In genomic region chr11:83151274-83151977, GRCh38 we compare ENCODE assay signal across 1 cellular context.
A peak's percentile ranks its signal among the peaks of the same experiment; 100 is the strongest.
TF ChIP-seq lines count a peak whose summit lies in the region.

No MANE protein-coding gene starts in this region.

TF ChIP-seq in K562, 482 proteins besides CTCF, POLR2A, EP300 and RAD21 (continued from another document and continues in another):
- TF ChIP-seq, protein P1, sequence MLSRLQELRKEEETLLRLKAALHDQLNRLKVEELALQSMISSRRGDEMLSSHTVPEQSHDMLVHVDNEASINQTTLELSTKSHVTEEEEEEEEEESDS (CRISPR knock-in tag; IDR thresholded peaks at IDR 0.05) = no peak
- TF ChIP-seq, protein P2, sequence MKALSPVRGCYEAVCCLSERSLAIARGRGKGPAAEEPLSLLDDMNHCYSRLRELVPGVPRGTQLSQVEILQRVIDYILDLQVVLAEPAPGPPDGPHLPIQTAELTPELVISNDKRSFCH (CRISPR knock-in tag; IDR thresholded peaks at IDR 0.05) = no peak
- TF ChIP-seq, protein P2 (tag; IDR thresholded peaks at IDR 0.05) = no peak
- TF ChIP-seq SNIP1 (IDR thresholded peaks at IDR 0.05; ENCODE audit: low read depth) (no peak), TAF1 (IDR thresholded peaks at IDR 0.05; ENCODE audit: control insufficient read depth, extremely low read depth, insufficient read depth, low read length, severe bottlenecking) (no peak), ATF1 (CRISPR knock-in tag; IDR thresholded peaks at IDR 0.05) (no peak), ATF1 (tag; IDR thresholded peaks at IDR 0.05) (0 out of 2 replicates have a peak, but pooled peaks have one; percentile 19), ZNF668 (CRISPR knock-in tag; IDR thresholded peaks at IDR 0.05) (no peak), SMC3 (conservative IDR thresholded peaks at IDR 0.05; ENCODE audit: insufficient read depth, low read depth, low read length) (no peak), TCF7 (IDR thresholded peaks at IDR 0.05; ENCODE audit: borderline replicate concordance) (no peak), ZNF431 (CRISPR knock-in tag; IDR thresholded peaks at IDR 0.05) (no peak), CTBP1 (IDR thresholded peaks at IDR 0.05; ENCODE audit: borderline replicate concordance) (peak; percentile 73; the same call in 1 of the 2 replicates), CLOCK (CRISPR knock-in tag; IDR thresholded peaks at IDR 0.05; ENCODE audit: borderline replicate concordance) (no peak), EWSR1 (IDR thresholded peaks at IDR 0.05; ENCODE audit: borderline replicate concordance, low read depth, partially characterized antibody) (no peak), REST (CRISPR knock-in tag; IDR thresholded peaks at IDR 0.05; ENCODE audit: low read depth) (no peak), CBX5 (IDR thresholded peaks at IDR 0.05; ENCODE audit: borderline replicate concordance, low read depth) (no peak), THRAP3 (IDR thresholded peaks at IDR 0.05; ENCODE audit: borderline replicate concordance) (no peak), E2F5 (CRISPR knock-in tag; IDR thresholded peaks at IDR 0.05) (no peak), XRCC3 (IDR thresholded peaks at IDR 0.05) (no peak), PTTG1 (tag; IDR thresholded peaks at IDR 0.05; ENCODE audit: low read depth) (no peak), CSDE1 (IDR thresholded peaks at IDR 0.05) (no peak), MLX (CRISPR knock-in tag; conservative IDR thresholded peaks at IDR 0.05) (no peak), MAFF (IDR thresholded peaks at IDR 0.05; ENCODE audit: low read length) (peak; percentile 19; the same call in 1 of the 2 replicates), HDAC6 (IDR thresholded peaks at IDR 0.05; ENCODE audit: low read depth, low read length) (no peak), ELF2 (CRISPR knock-in tag; IDR thresholded peaks at IDR 0.05) (no peak), KDM2B (CRISPR knock-in tag; IDR thresholded peaks at IDR 0.05) (no peak), TEAD4 (IDR thresholded peaks at IDR 0.05; ENCODE audit: low read length) (peak; percentile 60), TEAD4 (CRISPR knock-in tag; IDR thresholded peaks at IDR 0.05; ENCODE audit: borderline replicate concordance) (no peak), E2F4 (CRISPR knock-in tag; IDR thresholded peaks at IDR 0.05; ENCODE audit: low read depth) (no peak), IFI16 (CRISPR knock-in tag; IDR thresholded peaks at IDR 0.05) (no peak), ZFP91 (CRISPR knock-in tag; IDR thresholded peaks at IDR 0.05) (no peak), RCOR1 (IDR thresholded peaks at IDR 0.05; ENCODE audit: borderline replicate concordance in 1 of 2, low read depth in 2 of 2, low read length in 2 of 2) (peak in 1 of 2 experiments; percentile 59; a peak in 1 of 4 replicates)
- TF ChIP-seq, protein P3, sequence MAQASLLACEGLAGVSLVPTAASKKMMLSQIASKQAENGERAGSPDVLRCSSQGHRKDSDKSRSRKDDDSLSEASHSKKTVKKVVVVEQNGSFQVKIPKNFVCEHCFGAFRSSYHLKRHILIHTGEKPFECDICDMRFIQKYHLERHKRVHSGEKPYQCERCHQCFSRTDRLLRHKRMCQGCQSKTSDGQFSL (CRISPR knock-in tag; IDR thresholded peaks at IDR 0.05) = no peak
- TF ChIP-seq, protein P3 (tag; IDR thresholded peaks at IDR 0.05) = no peak
- TF ChIP-seq, protein P4, sequence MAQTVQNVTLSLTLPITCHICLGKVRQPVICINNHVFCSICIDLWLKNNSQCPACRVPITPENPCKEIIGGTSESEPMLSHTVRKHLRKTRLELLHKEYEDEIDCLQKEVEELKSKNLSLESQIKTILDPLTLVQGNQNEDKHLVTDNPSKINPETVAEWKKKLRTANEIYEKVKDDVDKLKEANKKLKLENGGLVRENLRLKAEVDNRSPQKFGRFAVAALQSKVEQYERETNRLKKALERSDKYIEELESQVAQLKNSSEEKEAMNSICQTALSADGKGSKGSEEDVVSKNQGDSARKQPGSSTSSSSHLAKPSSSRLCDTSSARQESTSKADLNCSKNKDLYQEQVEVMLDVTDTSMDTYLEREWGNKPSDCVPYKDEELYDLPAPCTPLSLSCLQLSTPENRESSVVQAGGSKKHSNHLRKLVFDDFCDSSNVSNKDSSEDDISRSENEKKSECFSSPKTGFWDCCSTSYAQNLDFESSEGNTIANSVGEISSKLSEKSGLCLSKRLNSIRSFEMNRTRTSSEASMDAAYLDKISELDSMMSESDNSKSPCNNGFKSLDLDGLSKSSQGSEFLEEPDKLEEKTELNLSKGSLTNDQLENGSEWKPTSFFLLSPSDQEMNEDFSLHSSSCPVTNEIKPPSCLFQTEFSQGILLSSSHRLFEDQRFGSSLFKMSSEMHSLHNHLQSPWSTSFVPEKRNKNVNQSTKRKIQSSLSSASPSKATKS (CRISPR knock-in tag; IDR thresholded peaks at IDR 0.05) = no peak
- TF ChIP-seq, protein P5, sequence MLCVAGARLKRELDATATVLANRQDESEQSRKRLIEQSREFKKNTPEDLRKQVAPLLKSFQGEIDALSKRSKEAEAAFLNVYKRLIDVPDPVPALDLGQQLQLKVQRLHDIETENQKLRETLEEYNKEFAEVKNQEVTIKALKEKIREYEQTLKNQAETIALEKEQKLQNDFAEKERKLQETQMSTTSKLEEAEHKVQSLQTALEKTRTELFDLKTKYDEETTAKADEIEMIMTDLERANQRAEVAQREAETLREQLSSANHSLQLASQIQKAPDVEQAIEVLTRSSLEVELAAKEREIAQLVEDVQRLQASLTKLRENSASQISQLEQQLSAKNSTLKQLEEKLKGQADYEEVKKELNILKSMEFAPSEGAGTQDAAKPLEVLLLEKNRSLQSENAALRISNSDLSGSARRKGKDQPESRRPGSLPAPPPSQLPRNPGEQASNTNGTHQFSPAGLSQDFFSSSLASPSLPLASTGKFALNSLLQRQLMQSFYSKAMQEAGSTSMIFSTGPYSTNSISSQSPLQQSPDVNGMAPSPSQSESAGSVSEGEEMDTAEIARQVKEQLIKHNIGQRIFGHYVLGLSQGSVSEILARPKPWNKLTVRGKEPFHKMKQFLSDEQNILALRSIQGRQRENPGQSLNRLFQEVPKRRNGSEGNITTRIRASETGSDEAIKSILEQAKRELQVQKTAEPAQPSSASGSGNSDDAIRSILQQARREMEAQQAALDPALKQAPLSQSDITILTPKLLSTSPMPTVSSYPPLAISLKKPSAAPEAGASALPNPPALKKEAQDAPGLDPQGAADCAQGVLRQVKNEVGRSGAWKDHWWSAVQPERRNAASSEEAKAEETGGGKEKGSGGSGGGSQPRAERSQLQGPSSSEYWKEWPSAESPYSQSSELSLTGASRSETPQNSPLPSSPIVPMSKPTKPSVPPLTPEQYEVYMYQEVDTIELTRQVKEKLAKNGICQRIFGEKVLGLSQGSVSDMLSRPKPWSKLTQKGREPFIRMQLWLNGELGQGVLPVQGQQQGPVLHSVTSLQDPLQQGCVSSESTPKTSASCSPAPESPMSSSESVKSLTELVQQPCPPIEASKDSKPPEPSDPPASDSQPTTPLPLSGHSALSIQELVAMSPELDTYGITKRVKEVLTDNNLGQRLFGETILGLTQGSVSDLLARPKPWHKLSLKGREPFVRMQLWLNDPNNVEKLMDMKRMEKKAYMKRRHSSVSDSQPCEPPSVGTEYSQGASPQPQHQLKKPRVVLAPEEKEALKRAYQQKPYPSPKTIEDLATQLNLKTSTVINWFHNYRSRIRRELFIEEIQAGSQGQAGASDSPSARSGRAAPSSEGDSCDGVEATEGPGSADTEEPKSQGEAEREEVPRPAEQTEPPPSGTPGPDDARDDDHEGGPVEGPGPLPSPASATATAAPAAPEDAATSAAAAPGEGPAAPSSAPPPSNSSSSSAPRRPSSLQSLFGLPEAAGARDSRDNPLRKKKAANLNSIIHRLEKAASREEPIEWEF (CRISPR knock-in tag; IDR thresholded peaks at IDR 0.05) = 0 out of 2 replicates have a peak, but pooled peaks have one; percentile 61
- TF ChIP-seq, protein P6, sequence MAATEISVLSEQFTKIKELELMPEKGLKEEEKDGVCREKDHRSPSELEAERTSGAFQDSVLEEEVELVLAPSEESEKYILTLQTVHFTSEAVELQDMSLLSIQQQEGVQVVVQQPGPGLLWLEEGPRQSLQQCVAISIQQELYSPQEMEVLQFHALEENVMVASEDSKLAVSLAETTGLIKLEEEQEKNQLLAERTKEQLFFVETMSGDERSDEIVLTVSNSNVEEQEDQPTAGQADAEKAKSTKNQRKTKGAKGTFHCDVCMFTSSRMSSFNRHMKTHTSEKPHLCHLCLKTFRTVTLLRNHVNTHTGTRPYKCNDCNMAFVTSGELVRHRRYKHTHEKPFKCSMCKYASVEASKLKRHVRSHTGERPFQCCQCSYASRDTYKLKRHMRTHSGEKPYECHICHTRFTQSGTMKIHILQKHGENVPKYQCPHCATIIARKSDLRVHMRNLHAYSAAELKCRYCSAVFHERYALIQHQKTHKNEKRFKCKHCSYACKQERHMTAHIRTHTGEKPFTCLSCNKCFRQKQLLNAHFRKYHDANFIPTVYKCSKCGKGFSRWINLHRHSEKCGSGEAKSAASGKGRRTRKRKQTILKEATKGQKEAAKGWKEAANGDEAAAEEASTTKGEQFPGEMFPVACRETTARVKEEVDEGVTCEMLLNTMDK (IDR thresholded peaks at IDR 0.05; ENCODE audit: borderline replicate concordance, insufficient read depth, low read depth, low read length, poor library complexity, severe bottlenecking) = no peak
